Comparison of ENCODE assay signal across 1 cellular context in genomic region chr2:65396348-65397026, GRCh38.
TF ChIP-seq lines count a peak whose summit lies in the region.

No MANE protein-coding gene starts in this region.

TF ChIP-seq in HepG2, 621 proteins besides CTCF, POLR2A, EP300 and RAD21 (continued from another document and continues in another):
- TF ChIP-seq ZBTB40 (IDR thresholded peaks at IDR 0.05) (no peak), ZBTB40 (CRISPR knock-in tag; IDR thresholded peaks at IDR 0.05) (no peak; the same call in 1 of the 2 replicates), HNRNPL (IDR thresholded peaks at IDR 0.05; ENCODE audit: low read depth, low read length) (no peak), TAF15 (IDR thresholded peaks at IDR 0.05; ENCODE audit: low read depth, low read length, poor library complexity, severe bottlenecking) (no peak), ZKSCAN5 (CRISPR knock-in tag; IDR thresholded peaks at IDR 0.05) (no peak), EZH2 (conservative IDR thresholded peaks at IDR 0.05; ENCODE audit: low read depth, low read length) (no peak), PBX2 (CRISPR knock-in tag; IDR thresholded peaks at IDR 0.05) (peak; percentile 54; the same call in 1 of the 2 replicates), ZC3H4 (CRISPR knock-in tag; IDR thresholded peaks at IDR 0.05; ENCODE audit: borderline replicate concordance) (no peak), SRSF4 (IDR thresholded peaks at IDR 0.05; ENCODE audit: low read depth, low read length, poor library complexity, severe bottlenecking) (no peak), SKIL (CRISPR knock-in tag; IDR thresholded peaks at IDR 0.05; ENCODE audit: borderline replicate concordance) (0 out of 2 replicates have a peak, but pooled peaks have one; percentile 40), BRD4 (CRISPR knock-in tag; IDR thresholded peaks at IDR 0.05) (no peak), MLXIP (CRISPR knock-in tag; IDR thresholded peaks at IDR 0.05; ENCODE audit: borderline replicate concordance) (no peak), MYNN (CRISPR knock-in tag; IDR thresholded peaks at IDR 0.05; ENCODE audit: low read depth) (no peak), HNRNPLL (IDR thresholded peaks at IDR 0.05; ENCODE audit: low read depth, low read length, poor library complexity, severe bottlenecking) (no peak), NFIB (CRISPR knock-in tag; IDR thresholded peaks at IDR 0.05; ENCODE audit: borderline replicate concordance) (no peak), MAFG (CRISPR knock-in tag; IDR thresholded peaks at IDR 0.05) (no peak)
- TF ChIP-seq, protein P1, sequence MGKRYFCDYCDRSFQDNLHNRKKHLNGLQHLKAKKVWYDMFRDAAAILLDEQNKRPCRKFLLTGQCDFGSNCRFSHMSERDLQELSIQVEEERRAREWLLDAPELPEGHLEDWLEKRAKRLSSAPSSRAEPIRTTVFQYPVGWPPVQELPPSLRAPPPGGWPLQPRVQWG (CRISPR knock-in tag; IDR thresholded peaks at IDR 0.05; ENCODE audit: borderline replicate concordance, low read depth): no peak
- TF ChIP-seq, protein P2, sequence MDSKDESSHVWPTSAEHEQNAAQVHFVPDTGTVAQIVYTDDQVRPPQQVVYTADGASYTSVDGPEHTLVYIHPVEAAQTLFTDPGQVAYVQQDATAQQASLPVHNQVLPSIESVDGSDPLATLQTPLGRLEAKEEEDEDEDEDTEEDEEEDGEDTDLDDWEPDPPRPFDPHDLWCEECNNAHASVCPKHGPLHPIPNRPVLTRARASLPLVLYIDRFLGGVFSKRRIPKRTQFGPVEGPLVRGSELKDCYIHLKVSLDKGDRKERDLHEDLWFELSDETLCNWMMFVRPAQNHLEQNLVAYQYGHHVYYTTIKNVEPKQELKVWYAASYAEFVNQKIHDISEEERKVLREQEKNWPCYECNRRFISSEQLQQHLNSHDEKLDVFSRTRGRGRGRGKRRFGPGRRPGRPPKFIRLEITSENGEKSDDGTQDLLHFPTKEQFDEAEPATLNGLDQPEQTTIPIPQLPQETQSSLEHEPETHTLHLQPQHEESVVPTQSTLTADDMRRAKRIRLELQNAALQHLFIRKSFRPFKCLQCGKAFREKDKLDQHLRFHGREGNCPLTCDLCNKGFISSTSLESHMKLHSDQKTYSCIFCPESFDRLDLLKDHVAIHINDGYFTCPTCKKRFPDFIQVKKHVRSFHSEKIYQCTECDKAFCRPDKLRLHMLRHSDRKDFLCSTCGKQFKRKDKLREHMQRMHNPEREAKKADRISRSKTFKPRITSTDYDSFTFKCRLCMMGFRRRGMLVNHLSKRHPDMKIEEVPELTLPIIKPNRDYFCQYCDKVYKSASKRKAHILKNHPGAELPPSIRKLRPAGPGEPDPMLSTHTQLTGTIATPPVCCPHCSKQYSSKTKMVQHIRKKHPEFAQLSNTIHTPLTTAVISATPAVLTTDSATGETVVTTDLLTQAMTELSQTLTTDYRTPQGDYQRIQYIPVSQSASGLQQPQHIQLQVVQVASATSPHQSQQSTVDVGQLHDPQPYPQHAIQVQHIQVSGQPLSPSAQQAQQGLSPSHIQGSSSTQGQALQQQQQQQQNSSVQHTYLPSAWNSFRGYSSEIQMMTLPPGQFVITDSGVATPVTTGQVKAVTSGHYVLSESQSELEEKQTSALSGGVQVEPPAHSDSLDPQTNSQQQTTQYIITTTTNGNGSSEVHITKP (CRISPR knock-in tag; IDR thresholded peaks at IDR 0.05; ENCODE audit: low read depth): peak; percentile 66; the same call in 1 of the 2 replicates
- TF ChIP-seq, protein P3, sequence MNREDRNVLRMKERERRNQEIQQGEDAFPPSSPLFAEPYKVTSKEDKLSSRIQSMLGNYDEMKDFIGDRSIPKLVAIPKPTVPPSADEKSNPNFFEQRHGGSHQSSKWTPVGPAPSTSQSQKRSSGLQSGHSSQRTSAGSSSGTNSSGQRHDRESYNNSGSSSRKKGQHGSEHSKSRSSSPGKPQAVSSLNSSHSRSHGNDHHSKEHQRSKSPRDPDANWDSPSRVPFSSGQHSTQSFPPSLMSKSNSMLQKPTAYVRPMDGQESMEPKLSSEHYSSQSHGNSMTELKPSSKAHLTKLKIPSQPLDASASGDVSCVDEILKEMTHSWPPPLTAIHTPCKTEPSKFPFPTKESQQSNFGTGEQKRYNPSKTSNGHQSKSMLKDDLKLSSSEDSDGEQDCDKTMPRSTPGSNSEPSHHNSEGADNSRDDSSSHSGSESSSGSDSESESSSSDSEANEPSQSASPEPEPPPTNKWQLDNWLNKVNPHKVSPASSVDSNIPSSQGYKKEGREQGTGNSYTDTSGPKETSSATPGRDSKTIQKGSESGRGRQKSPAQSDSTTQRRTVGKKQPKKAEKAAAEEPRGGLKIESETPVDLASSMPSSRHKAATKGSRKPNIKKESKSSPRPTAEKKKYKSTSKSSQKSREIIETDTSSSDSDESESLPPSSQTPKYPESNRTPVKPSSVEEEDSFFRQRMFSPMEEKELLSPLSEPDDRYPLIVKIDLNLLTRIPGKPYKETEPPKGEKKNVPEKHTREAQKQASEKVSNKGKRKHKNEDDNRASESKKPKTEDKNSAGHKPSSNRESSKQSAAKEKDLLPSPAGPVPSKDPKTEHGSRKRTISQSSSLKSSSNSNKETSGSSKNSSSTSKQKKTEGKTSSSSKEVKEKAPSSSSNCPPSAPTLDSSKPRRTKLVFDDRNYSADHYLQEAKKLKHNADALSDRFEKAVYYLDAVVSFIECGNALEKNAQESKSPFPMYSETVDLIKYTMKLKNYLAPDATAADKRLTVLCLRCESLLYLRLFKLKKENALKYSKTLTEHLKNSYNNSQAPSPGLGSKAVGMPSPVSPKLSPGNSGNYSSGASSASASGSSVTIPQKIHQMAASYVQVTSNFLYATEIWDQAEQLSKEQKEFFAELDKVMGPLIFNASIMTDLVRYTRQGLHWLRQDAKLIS (CRISPR knock-in tag; IDR thresholded peaks at IDR 0.05): no peak
- TF ChIP-seq, protein P4, sequence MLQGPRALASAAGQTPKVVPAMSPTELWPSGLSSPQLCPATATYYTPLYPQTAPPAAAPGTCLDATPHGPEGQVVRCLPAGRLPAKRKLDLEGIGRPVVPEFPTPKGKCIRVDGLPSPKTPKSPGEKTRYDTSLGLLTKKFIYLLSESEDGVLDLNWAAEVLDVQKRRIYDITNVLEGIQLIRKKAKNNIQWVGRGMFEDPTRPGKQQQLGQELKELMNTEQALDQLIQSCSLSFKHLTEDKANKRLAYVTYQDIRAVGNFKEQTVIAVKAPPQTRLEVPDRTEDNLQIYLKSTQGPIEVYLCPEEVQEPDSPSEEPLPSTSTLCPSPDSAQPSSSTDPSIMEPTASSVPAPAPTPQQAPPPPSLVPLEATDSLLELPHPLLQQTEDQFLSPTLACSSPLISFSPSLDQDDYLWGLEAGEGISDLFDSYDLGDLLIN (CRISPR knock-in tag; IDR thresholded peaks at IDR 0.05; ENCODE audit: borderline replicate concordance): no peak
- TF ChIP-seq, protein P5, sequence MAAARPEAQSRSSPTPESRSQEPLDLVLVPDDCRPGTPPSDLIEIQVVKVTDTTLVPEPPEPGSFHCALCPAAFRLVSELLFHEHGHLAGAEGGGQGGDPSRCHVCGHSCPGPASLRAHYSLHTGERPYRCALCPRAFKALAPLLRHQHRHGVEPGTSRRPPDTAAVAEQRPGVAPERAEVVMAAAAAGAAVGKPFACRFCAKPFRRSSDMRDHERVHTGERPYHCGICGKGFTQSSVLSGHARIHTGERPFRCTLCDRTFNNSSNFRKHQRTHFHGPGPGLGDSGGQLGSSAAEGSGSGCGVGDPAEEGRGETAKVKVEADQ (CRISPR knock-in tag; IDR thresholded peaks at IDR 0.05; ENCODE audit: borderline replicate concordance): no peak
